In the genomic region with DNA sequence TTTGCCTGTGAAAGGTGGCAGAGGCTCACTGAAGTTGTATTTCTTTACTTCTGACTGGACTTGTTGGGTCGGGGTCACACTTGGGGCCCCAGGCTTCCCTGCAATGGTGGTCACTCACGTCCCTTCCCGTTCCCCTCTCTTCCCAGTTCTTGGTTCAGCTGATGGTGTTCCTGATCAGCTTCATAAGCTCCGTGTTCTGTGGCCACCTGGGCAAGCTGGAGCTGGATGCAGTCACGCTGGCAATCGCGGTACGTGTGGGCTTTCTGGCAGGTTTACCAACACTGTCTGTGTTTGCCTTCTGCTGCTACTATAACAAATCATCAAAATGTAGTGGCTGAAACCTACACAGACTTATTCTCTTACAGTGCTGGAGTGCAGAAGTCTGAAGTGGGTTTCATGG, we compare ENCODE assay signal across 14 cellular contexts. TPM values are rescaled to one million over a fixed set of nuclear protein-coding genes. Genes with fewer than 3 reads are reported as not detected.
DNase-seq lines count a peak whose midpoint lies in the region; ATAC-seq and TF ChIP-seq lines count a peak whose summit lies in the region.
"Had no signal": no experiment of that assay in that cellular context is flagged by ENCODE, and none has a peak within 500 bp of the region (broad histone marks: within the 10 kb centered on the region; RNA-seq: fewer than 3 reads in every experiment).

No MANE protein-coding gene starts in this region.

- TF ChIP-seq CTCF in WTC11 (IDR thresholded peaks at IDR 0.05): no peak
- TF ChIP-seq CTCF in nephron progenitor cell (IDR thresholded peaks at IDR 0.05): no peak

- POLR2A ChIA-PET in WTC11 (lab: Charles Lee): no interaction called here

- H3K27ac Mint-ChIP-seq in WTC11 (peak overlapping the region; percentile 72; the same call in 1 of the 2 replicates), nephron progenitor cell (peak overlapping the region; percentile 32)
- H3K27ac Mint-ChIP-seq in dendritic cell treated with granulocyte-macrophage colony-stimulating factor and Interleukin-4, amounts not matched to agents 40 ng/mL and 50 ng/mL, for 4 days: peak overlapping the region; percentile 27
- H3K27ac Mint-ChIP-seq in activated naive CD4-positive, alpha-beta T cell treated with anti-CD3 and anti-CD28 coated beads, Interleukin-2, amount 10 ng/mL, durations not matched to agents 7 days and 5 days: no peak overlapping the region
- H3K27ac Mint-ChIP-seq: B cell; CD8-positive, alpha-beta T cell; HFFc6 had no signal

- peaks cover 30% of the 10 kb centered on the region for H3K4me1 Mint-ChIP-seq in WTC11
- H3K4me1 Mint-ChIP-seq in dendritic cell treated with granulocyte-macrophage colony-stimulating factor and Interleukin-4, amounts not matched to agents 40 ng/mL and 50 ng/mL, for 4 days (ENCODE audit: low read depth): peaks cover 65% of the 10 kb centered on the region
- peaks cover 11% of the 10 kb centered on the region for H3K4me1 Mint-ChIP-seq in nephron progenitor cell
- no peaks in the 10 kb centered on the region for H3K4me1 Mint-ChIP-seq in activated naive CD4-positive, alpha-beta T cell treated with anti-CD3 and anti-CD28 coated beads, Interleukin-2, amount 10 ng/mL, durations not matched to agents 7 days and 5 days

- H3K9me3 Mint-ChIP-seq in WTC11: no peaks in the 10 kb centered on the region
- no peaks in the 10 kb centered on the region for H3K9me3 Mint-ChIP-seq in dendritic cell treated with granulocyte-macrophage colony-stimulating factor and Interleukin-4, amounts not matched to agents 40 ng/mL and 50 ng/mL, for 4 days
- H3K9me3 Mint-ChIP-seq in nephron progenitor cell: no peaks in the 10 kb centered on the region
- H3K9me3 Mint-ChIP-seq in activated naive CD4-positive, alpha-beta T cell treated with anti-CD3 and anti-CD28 coated beads, Interleukin-2, amount 10 ng/mL, durations not matched to agents 7 days and 5 days: no peaks in the 10 kb centered on the region
- H3K9me3 Mint-ChIP-seq: CD4-positive, CD25-positive, alpha-beta regulatory T cell; CD8-positive, alpha-beta T cell; HFFc6 had no signal

- no peaks in the 10 kb centered on the region for H3K27me3 Mint-ChIP-seq in WTC11 (ENCODE audit: low read depth)
- H3K27me3 Mint-ChIP-seq in dendritic cell treated with granulocyte-macrophage colony-stimulating factor and Interleukin-4, amounts not matched to agents 40 ng/mL and 50 ng/mL, for 4 days: peaks cover 3% of the 10 kb centered on the region
- H3K27me3 Mint-ChIP-seq in nephron progenitor cell (ENCODE audit: low read depth, poor library complexity): peaks cover 12% of the 10 kb centered on the region
- H3K27me3 Mint-ChIP-seq in activated naive CD4-positive, alpha-beta T cell treated with anti-CD3 and anti-CD28 coated beads, Interleukin-2, amount 10 ng/mL, durations not matched to agents 7 days and 5 days: peaks cover 61% of the 10 kb centered on the region

- no peak for ATAC-seq in WTC11
- no peak for ATAC-seq in GM18861 (IDR thresholded peaks at IDR 0.05; ENCODE audit: unreplicated experiment)
- ATAC-seq: CD8-positive, alpha-beta T cell had no signal

- no peak overlapping the region for H3K4me3 Mint-ChIP-seq in WTC11
- H3K4me3 Mint-ChIP-seq in dendritic cell treated with granulocyte-macrophage colony-stimulating factor and Interleukin-4, amounts not matched to agents 40 ng/mL and 50 ng/mL, for 4 days: no peak overlapping the region
- H3K4me3 Mint-ChIP-seq in nephron progenitor cell: no peak overlapping the region
- no peak overlapping the region for H3K4me3 Mint-ChIP-seq in activated naive CD4-positive, alpha-beta T cell treated with anti-CD3 and anti-CD28 coated beads, Interleukin-2, amount 10 ng/mL, durations not matched to agents 7 days and 5 days
- H3K4me3 Mint-ChIP-seq: B cell; CD4-positive, CD25-positive, alpha-beta regulatory T cell; CD8-positive, alpha-beta T cell; HFFc6 had no signal

- intact Hi-C loops in dendritic cell treated with granulocyte-macrophage colony-stimulating factor and Interleukin-4, amounts not matched to agents 40 ng/mL and 50 ng/mL, for 4 days (cut with micrococcal nuclease): no loop called here
- intact Hi-C loops in head of caudate nucleus (cut with DNase I): no loop called here

- CTCF ChIA-PET in WTC11 (lab: Charles Lee): no interaction called here
- CTCF ChIA-PET in activated naive CD4-positive, alpha-beta T cell treated with anti-CD3 and anti-CD28 coated beads, Interleukin-2, amount 10 ng/mL, durations not matched to agents 7 days and 5 days (lab: Charles Lee): no interaction called here

- H3K36me3 Mint-ChIP-seq in WTC11 (no peaks in the 10 kb centered on the region), nephron progenitor cell (ENCODE audit: low read depth) (no peaks in the 10 kb centered on the region)
- peaks cover 18% of the 10 kb centered on the region for H3K36me3 Mint-ChIP-seq in dendritic cell treated with granulocyte-macrophage colony-stimulating factor and Interleukin-4, amounts not matched to agents 40 ng/mL and 50 ng/mL, for 4 days (ENCODE audit: low read depth)
- no peaks in the 10 kb centered on the region for H3K36me3 Mint-ChIP-seq in activated naive CD4-positive, alpha-beta T cell treated with anti-CD3 and anti-CD28 coated beads, Interleukin-2, amount 10 ng/mL, durations not matched to agents 7 days and 5 days
- H3K36me3 Mint-ChIP-seq: CD4-positive, CD25-positive, alpha-beta regulatory T cell; CD8-positive, alpha-beta T cell had no signal

- DNase-seq in WTC11 (ENCODE audit: low spot score): no peak
- DNase-seq in nephron progenitor cell: no peak
- DNase-seq in activated naive CD4-positive, alpha-beta T cell treated with anti-CD3 and anti-CD28 coated beads, Interleukin-2, amount 10 ng/mL, durations not matched to agents 7 days and 5 days: no peak
- no peak for DNase-seq in head of caudate nucleus
- DNase-seq: Caco-2; CD4-positive, CD25-positive, alpha-beta regulatory T cell; CD8-positive, alpha-beta T cell; DMS153; DND-41; GM23248; HFFc6 had no signal

TF ChIP-seq in WTC11, 78 proteins besides CTCF, POLR2A, EP300 and RAD21:
- TF ChIP-seq FOXJ3 (CRISPR knock-in tag; IDR thresholded peaks at IDR 0.05; ENCODE audit: borderline replicate concordance) (no peak), JUN (CRISPR knock-in tag; IDR thresholded peaks at IDR 0.05) (no peak)
- TF ChIP-seq, protein P1, sequence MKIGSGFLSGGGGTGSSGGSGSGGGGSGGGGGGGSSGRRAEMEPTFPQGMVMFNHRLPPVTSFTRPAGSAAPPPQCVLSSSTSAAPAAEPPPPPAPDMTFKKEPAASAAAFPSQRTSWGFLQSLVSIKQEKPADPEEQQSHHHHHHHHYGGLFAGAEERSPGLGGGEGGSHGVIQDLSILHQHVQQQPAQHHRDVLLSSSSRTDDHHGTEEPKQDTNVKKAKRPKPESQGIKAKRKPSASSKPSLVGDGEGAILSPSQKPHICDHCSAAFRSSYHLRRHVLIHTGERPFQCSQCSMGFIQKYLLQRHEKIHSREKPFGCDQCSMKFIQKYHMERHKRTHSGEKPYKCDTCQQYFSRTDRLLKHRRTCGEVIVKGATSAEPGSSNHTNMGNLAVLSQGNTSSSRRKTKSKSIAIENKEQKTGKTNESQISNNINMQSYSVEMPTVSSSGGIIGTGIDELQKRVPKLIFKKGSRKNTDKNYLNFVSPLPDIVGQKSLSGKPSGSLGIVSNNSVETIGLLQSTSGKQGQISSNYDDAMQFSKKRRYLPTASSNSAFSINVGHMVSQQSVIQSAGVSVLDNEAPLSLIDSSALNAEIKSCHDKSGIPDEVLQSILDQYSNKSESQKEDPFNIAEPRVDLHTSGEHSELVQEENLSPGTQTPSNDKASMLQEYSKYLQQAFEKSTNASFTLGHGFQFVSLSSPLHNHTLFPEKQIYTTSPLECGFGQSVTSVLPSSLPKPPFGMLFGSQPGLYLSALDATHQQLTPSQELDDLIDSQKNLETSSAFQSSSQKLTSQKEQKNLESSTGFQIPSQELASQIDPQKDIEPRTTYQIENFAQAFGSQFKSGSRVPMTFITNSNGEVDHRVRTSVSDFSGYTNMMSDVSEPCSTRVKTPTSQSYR (CRISPR knock-in tag; IDR thresholded peaks at IDR 0.05): no peak
TF ChIP-seq in WTC11: peak in this region for 0.

RNA-seq across cellular contexts. Expression of a gene that starts 8.6 kb away (rescaled TPM):
- total RNA-seq in WTC11 (2021): 2.5 to 3.3 TPM (median 2.9 TPM) in 3 replicates
- total RNA-seq: B cell; CD4-positive, CD25-positive, alpha-beta regulatory T cell; CD8-positive, alpha-beta T cell had no signal
